Comparison of ENCODE assay signal across 19 cellular contexts in genomic region chr2:107018366-107018765, GRCh38.
"Had no signal": no experiment of that assay in that cellular context is flagged by ENCODE, and none has a peak within 500 bp of the region (broad histone marks: within the 10 kb centered on the region; RNA-seq: fewer than 3 reads in every experiment).

No MANE protein-coding gene starts in this region.

- H3K9ac ChIP-seq: parathyroid adenoma had no signal

- H3K4me2 ChIP-seq: smooth muscle cell had no signal

- H3K79me2 ChIP-seq: parathyroid adenoma had no signal

- DNase-seq: dorsolateral prefrontal cortex; effector CD4-positive, alpha-beta T cell; islet precursor cell; kidney glomerular epithelial cell; mesenchymal stem cell; mucosa of descending colon; naive B cell; stimulated activated CD4-positive, alpha-beta T cell treated with anti-CD3 and anti-CD28 coated beads, Interleukin-12 subunit alpha, Interleukin-12 subunit beta, amount 100 ng/mL, for 4 hours; stimulated activated CD4-positive, alpha-beta T cell treated with anti-CD3 and anti-CD28 coated beads, Interleukin-1b, Interleukin-23, amount 100 ng/mL, for 48 hours; stimulated activated CD4-positive, alpha-beta T cell treated with anti-CD3 and anti-CD28 coated beads, Interleukin-4, amount 100 ng/mL, for 1 hour; stimulated activated naive CD4-positive, alpha-beta T cell treated with Interleukin-2 at 50 U/mL for 16 hours; stomach; thyroid gland; trophoblast cell had no signal

- H3K4me1 ChIP-seq: parathyroid adenoma, stomach, thyroid gland, vagina had no signal

- H3K4me3 ChIP-seq: dorsolateral prefrontal cortex, mucosa of descending colon, smooth muscle cell, stomach, thyroid gland, vagina had no signal

- H3K9me3 ChIP-seq: mucosa of descending colon, stomach, thyroid gland, vagina had no signal

- H2AFZ ChIP-seq: parathyroid adenoma had no signal

- H3K27me3 ChIP-seq: dorsolateral prefrontal cortex, stomach, thyroid gland, vagina had no signal

- ATAC-seq: mucosa of descending colon; sciatic nerve; stimulated activated effector memory CD8-positive, alpha-beta T cell treated with anti-CD3 and anti-CD28 coated beads, Interleukin-12 subunit alpha, Interleukin-12 subunit beta, amount 100 ng/mL, for 72 hours had no signal

- H3K36me3 ChIP-seq: stomach, thyroid gland, vagina had no signal

- H3K27ac ChIP-seq: dorsolateral prefrontal cortex, parathyroid adenoma, stomach, thyroid gland, vagina had no signal
